Comparison of ENCODE assay signal across 34 cellular contexts in the genomic region with DNA sequence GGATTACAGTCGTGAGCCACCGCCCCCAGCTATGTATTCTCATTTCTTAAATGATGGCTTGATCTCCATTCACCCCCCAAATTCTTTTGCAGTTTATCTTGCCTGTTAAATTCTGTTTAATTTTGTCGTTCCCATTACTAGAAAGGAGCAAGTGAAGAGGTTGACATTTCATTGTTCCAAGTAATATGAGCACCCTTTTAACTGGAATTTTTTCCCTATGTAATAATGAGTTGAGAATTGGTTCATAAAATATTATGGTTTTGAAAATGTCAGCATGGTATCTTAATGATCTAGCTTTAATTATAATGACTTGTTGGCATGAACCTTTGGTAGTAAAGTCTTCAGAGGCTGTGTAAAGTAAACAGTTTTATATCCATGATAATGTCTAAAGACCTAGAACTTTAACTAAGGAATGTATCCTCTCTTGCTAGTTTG.
"Had no signal": no experiment of that assay in that cellular context is flagged by ENCODE, and none has a peak within 500 bp of the region (broad histone marks: within the 10 kb centered on the region; RNA-seq: fewer than 3 reads in every experiment).

No MANE protein-coding gene starts in this region.

- H3K4me3 ChIP-seq: adrenal gland, body of pancreas, breast epithelium, Peyer's patch had no signal

- H3K4me1 ChIP-seq: breast epithelium had no signal

- H3K4me3 Mint-ChIP-seq: activated CD4-positive, alpha-beta T cell treated with anti-CD3 and anti-CD28 coated beads, Interleukin-2, amount 10 ng/mL, durations not matched to agents 7 days and 5 days; activated CD8-positive, alpha-beta T cell treated with anti-CD3 and anti-CD28 coated beads, Interleukin-2, amount 10 ng/mL, durations not matched to agents 7 days and 5 days; activated naive CD4-positive, alpha-beta T cell treated with anti-CD3 and anti-CD28 coated beads for 36 hours; activated T-cell treated with anti-CD3 and anti-CD28 coated beads, Interleukin-2, amount 50 U/mL, for 24 hours; T-cell had no signal

- H3K36me3 ChIP-seq: adrenal gland, breast epithelium, WERI-Rb-1 had no signal

- H3K27ac ChIP-seq: adrenal gland, body of pancreas, breast epithelium, KMS-11, Peyer's patch, RWPE1, WERI-Rb-1 had no signal

- FAIRE-seq: astrocyte had no signal

- H3K27me3 ChIP-seq: adrenal gland, body of pancreas, breast epithelium, Peyer's patch had no signal

- H3K9me3 ChIP-seq: adrenal gland, body of pancreas, breast epithelium, Peyer's patch had no signal

- H3K27ac Mint-ChIP-seq: activated CD4-positive, alpha-beta T cell treated with anti-CD3 and anti-CD28 coated beads, Interleukin-2, amount 10 ng/mL, durations not matched to agents 7 days and 5 days; activated CD8-positive, alpha-beta T cell treated with anti-CD3 and anti-CD28 coated beads, Interleukin-2, amount 10 ng/mL, durations not matched to agents 7 days and 5 days; activated naive CD4-positive, alpha-beta T cell treated with anti-CD3 and anti-CD28 coated beads for 36 hours; activated naive CD4-positive, alpha-beta T cell treated with anti-CD3 and anti-CD28 coated beads, Interleukin-2, amount 50 U/mL, for 72 hours; activated T-cell treated with anti-CD3 and anti-CD28 coated beads, Interleukin-2, amount 50 U/mL, for 24 hours; activated T-helper 2 cell treated with anti-CD3 and anti-CD28 coated beads, Interferon-gamma antibody, Interleukin-2, Interleukin-4, amounts not matched to agents 10 μg/mL and 5 μg/mL and 100 μg/mL, durations not matched to agents 14 hours and 24 hours and 36 hours had no signal

- H3K36me3 Mint-ChIP-seq: activated naive CD4-positive, alpha-beta T cell treated with anti-CD3 and anti-CD28 coated beads, Interleukin-2, amount 50 U/mL, for 72 hours had no signal

- H3K9me3 Mint-ChIP-seq: activated CD4-positive, alpha-beta T cell treated with anti-CD3 and anti-CD28 coated beads, Interleukin-2, amount 10 ng/mL, durations not matched to agents 7 days and 5 days; activated naive CD4-positive, alpha-beta T cell treated with anti-CD3 and anti-CD28 coated beads for 36 hours; activated naive CD4-positive, alpha-beta T cell treated with anti-CD3 and anti-CD28 coated beads, Interleukin-2, amount 50 U/mL, for 72 hours; activated T-cell treated with anti-CD3 and anti-CD28 coated beads, Interleukin-2, amount 50 U/mL, for 24 hours; activated T-helper 2 cell treated with anti-CD3 and anti-CD28 coated beads, Interferon-gamma antibody, Interleukin-2, Interleukin-4, amounts not matched to agents 10 μg/mL and 5 μg/mL and 100 μg/mL, durations not matched to agents 14 hours and 24 hours and 36 hours; T-cell had no signal

- ATAC-seq: activated CD8-positive, alpha-beta T cell treated with anti-CD3 and anti-CD28 coated beads, Interleukin-2, amount 10 ng/mL, durations not matched to agents 7 days and 5 days; activated naive CD4-positive, alpha-beta T cell treated with anti-CD3 and anti-CD28 coated beads, Interleukin-2, amount 50 U/mL, for 72 hours; body of pancreas; PC-3; Right ventricle myocardium inferior; SK-N-SH treated with all-trans-retinoic acid at 6 μM for 48 hours; T-cell had no signal

- H3K27me3 Mint-ChIP-seq: activated CD4-positive, alpha-beta T cell treated with anti-CD3 and anti-CD28 coated beads, Interleukin-2, amount 10 ng/mL, durations not matched to agents 7 days and 5 days; activated T-cell treated with anti-CD3 and anti-CD28 coated beads, Interleukin-2, amount 50 U/mL, for 24 hours; T-cell had no signal

- DNase-seq: activated CD4-positive, alpha-beta T cell treated with anti-CD3 and anti-CD28 coated beads for 1 hour; activated CD4-positive, alpha-beta T cell treated with anti-CD3 and anti-CD28 coated beads, Interleukin-2, amount 10 ng/mL, durations not matched to agents 7 days and 5 days; activated CD4-positive, alpha-beta T cell treated with anti-CD3 and anti-CD28 coated beads, Interleukin-2, amount 50 U/mL, for 48 hours; activated CD4-positive, CD25-positive, alpha-beta regulatory T cell; activated CD8-positive, alpha-beta T cell treated with anti-CD3 and anti-CD28 coated beads, Interleukin-2, amount 10 ng/mL, durations not matched to agents 7 days and 5 days; activated gamma-delta T cell; activated naive CD4-positive, alpha-beta T cell treated with anti-CD3 and anti-CD28 coated beads for 36 hours; activated T-cell treated with anti-CD3 and anti-CD28 coated beads, Interleukin-2, amount 50 U/mL, for 24 hours; adrenal gland; body of pancreas; MM.1S; MV-4-11; NCI-H1092; NCI-H1436 treated with DMSO at 0.1 percent for 48 hours; NCI-H1694 treated with DMSO at 0.1 percent for 48 hours; NCI-H2029; NCI-H345; NCI-H524 treated with DMSO at 0.1 percent for 48 hours; NCI-H748 treated with DMSO at 0.1 percent for 48 hours; NK-92 treated with Interleukin-12 subunit alpha and Interleukin-12 subunit beta, amount 100 ng/mL, for 24 hours; PC-3; Peyer's patch; SIG-M5; T-cell; T1000; WERI-Rb-1 had no signal
